In the genomic region with DNA sequence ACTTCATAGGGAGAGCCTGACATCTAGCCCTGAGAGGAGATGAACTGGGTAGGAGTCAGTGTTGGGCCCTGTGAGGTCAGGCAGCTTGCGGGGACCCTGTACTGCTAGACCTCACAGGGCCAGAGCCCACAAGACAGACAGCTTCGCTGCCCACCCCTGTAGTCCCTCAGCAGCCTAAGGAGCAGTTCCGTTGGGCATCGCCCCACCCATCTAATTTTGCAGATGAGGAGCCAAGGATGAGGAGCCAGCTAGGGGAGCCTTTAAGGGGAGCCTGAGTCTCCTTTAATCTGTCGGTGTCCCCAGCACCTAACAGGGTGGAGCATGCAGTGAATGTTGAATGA, we compare ENCODE assay signal across 8 cellular contexts. TPM values are rescaled to one million over a fixed set of nuclear protein-coding genes. Genes with fewer than 3 reads are reported as not detected.
DNase-seq lines count a peak whose midpoint lies in the region; ATAC-seq and TF ChIP-seq lines count a peak whose summit lies in the region.

No MANE protein-coding gene starts in this region.

- peaks cover 13 to 19% of the 10 kb centered on the region in 2 donors for H3K4me1 ChIP-seq in ascending aorta

- no peak for TF ChIP-seq CTCF in GM12875 (IDR thresholded peaks at IDR 0.05; ENCODE audit: borderline replicate concordance, insufficient read depth, low read depth, low read length)
- TF ChIP-seq CTCF in ascending aorta (IDR thresholded peaks at IDR 0.05), result no peak

- peak; percentile 1 for ATAC-seq in HG03378 (IDR thresholded peaks at IDR 0.05; ENCODE audit: unreplicated experiment)
- peak; percentile 6 for ATAC-seq in stimulated activated naive CD8-positive, alpha-beta T cell treated with anti-CD3 and anti-CD28 coated beads, Interleukin-15, amount 100 ng/mL, for 72 hours

- H3K4me3 Mint-ChIP-seq in immature natural killer cell, result peak overlapping the region; percentile 89 to 97 (median 94)
- H3K4me3 Mint-ChIP-seq in stimulated activated naive CD8-positive, alpha-beta T cell treated with anti-CD3 and anti-CD28 coated beads, Interleukin-15, amount 100 ng/mL, for 72 hours, result peak overlapping the region; percentile 95 to 98

- peaks cover 1 to 7% (median 2%) of the 10 kb centered on the region in 3 donors for H3K27me3 Mint-ChIP-seq in immature natural killer cell (ENCODE audit: low read depth in 3 of 3)
- no peaks in the 10 kb centered on the region for H3K27me3 Mint-ChIP-seq in stimulated activated naive CD8-positive, alpha-beta T cell treated with anti-CD3 and anti-CD28 coated beads, Interleukin-15, amount 100 ng/mL, for 72 hours

- no peaks in the 10 kb centered on the region for H3K27me3 ChIP-seq in ascending aorta

- no peaks in the 10 kb centered on the region for H3K9me3 Mint-ChIP-seq in immature natural killer cell
- no peaks in the 10 kb centered on the region for H3K9me3 Mint-ChIP-seq in stimulated activated naive CD8-positive, alpha-beta T cell treated with anti-CD3 and anti-CD28 coated beads, Interleukin-15, amount 100 ng/mL, for 72 hours

- peak overlapping the region; percentile 75 for H3K4me3 ChIP-seq in GM12875 (ENCODE audit: low read depth, low read length)
- H3K4me3 ChIP-seq in ascending aorta, result peak overlapping the region; percentile 75 to 99

- H3K27ac Mint-ChIP-seq in immature natural killer cell, result peak overlapping the region; percentile 86 to 97 (median 94)
- peak overlapping the region; percentile 98 to 99 for H3K27ac Mint-ChIP-seq in stimulated activated naive CD8-positive, alpha-beta T cell treated with anti-CD3 and anti-CD28 coated beads, Interleukin-15, amount 100 ng/mL, for 72 hours

- H3K4me1 Mint-ChIP-seq in immature natural killer cell, result peaks cover 32 to 33% of the 10 kb centered on the region in 2 donors
- peaks cover 51% of the 10 kb centered on the region for H3K4me1 Mint-ChIP-seq in stimulated activated naive CD8-positive, alpha-beta T cell treated with anti-CD3 and anti-CD28 coated beads, Interleukin-15, amount 100 ng/mL, for 72 hours

- intact Hi-C loops in ascending aorta (cut with DNase I), result loop anchor here (1.0 to 10.0 kb wide), 6 partner anchors 16 to 292 kb away; partner anchors contain the start of genes NFATC2IP, RABEP2, SGF29 and SH2B1

- peaks cover 28 to 30% of the 10 kb centered on the region in 2 donors for H3K36me3 ChIP-seq in ascending aorta

- peaks cover 0 to 6% (median 4%) of the 10 kb centered on the region in 3 donors for H3K36me3 Mint-ChIP-seq in immature natural killer cell

- no peaks in the 10 kb centered on the region for H3K9me3 ChIP-seq in ascending aorta

- no peak for DNase-seq in ascending aorta (ENCODE audit: low spot score in 2 of 2)
- no peak for DNase-seq in immature natural killer cell
- no peak for DNase-seq in stimulated activated naive CD8-positive, alpha-beta T cell treated with anti-CD3 and anti-CD28 coated beads, Interleukin-15, amount 100 ng/mL, for 72 hours
- no peak for DNase-seq in GF-D8 (lab: John Stamatoyannopoulos, UW)
- no peak for DNase-seq in SKM-1 treated with dmso at 0.1 percent for 144 hours (lab: John Stamatoyannopoulos, UW; ENCODE audit: unreplicated experiment)
- DNase-seq in NCI-H1105 treated with DMSO at 0.1 percent for 48 hours (lab: John Stamatoyannopoulos, UW), result no peak

- H3K27ac ChIP-seq in ascending aorta, result peak overlapping the region; percentile 89 to 94

RNA-seq across cellular contexts. Expression of gene TUFM, which starts 0.8 kb away (rescaled TPM):
- 92.5 TPM for total RNA-seq in ascending aorta
- polyA plus RNA-seq in immature natural killer cell, result 100 to 1,000 TPM; 149 to 206 (median 153) TPM

RNA-seq across cellular contexts. Expression of gene SH2B1, which starts 16.7 kb away (rescaled TPM):
- total RNA-seq in ascending aorta, result 69.6 TPM
- polyA plus RNA-seq in immature natural killer cell, result 1 to 10 TPM; 1.4 to 3.0 (median 1.6) TPM

RNA-seq across cellular contexts. Expression of gene ATXN2L, which starts 24.1 kb away (rescaled TPM):
- total RNA-seq in ascending aorta, result 169 TPM
- polyA plus RNA-seq in immature natural killer cell, result 10 to 100 TPM in 1 of 3 donors, 1 to 10 TPM in 2; 3.0 to 28.5 (median 9.7) TPM

RNA-seq across cellular contexts. Expression of gene ATP2A1, which starts 31.4 kb away (rescaled TPM):
- total RNA-seq in ascending aorta, result not detected
- under 1 TPM in 1 of 3 donors, not detected in 2; 0.31 TPM for polyA plus RNA-seq in immature natural killer cell
